Comparison of ENCODE assay signal across 8 cellular contexts in genomic region chr1:32413507-32414185, GRCh38. TPM values are rescaled to one million over a fixed set of nuclear protein-coding genes. Genes with fewer than 3 reads are reported as not detected.
DNase-seq lines count a peak whose midpoint lies in the region; ATAC-seq and TF ChIP-seq lines count a peak whose summit lies in the region.

No MANE protein-coding gene starts in this region.

- no peaks in the 10 kb centered on the region for H4K20me1 ChIP-seq in OCI-LY1 (ENCODE audit: insufficient read depth, low read length)

- H3K27ac Mint-ChIP-seq in CD4-positive, CD25-positive, alpha-beta regulatory T cell, result no peak overlapping the region
- no peak overlapping the region for H3K27ac Mint-ChIP-seq in nephron

- no peaks in the 10 kb centered on the region for H3K36me3 Mint-ChIP-seq in CD4-positive, CD25-positive, alpha-beta regulatory T cell
- peaks cover 4% of the 10 kb centered on the region for H3K36me3 Mint-ChIP-seq in nephron (ENCODE audit: low read depth)

- H3K4me2 ChIP-seq in OCI-LY1 (ENCODE audit: low read length), result no peak overlapping the region

- peak; percentile 58 to 75 for ATAC-seq in CD4-positive, CD25-positive, alpha-beta regulatory T cell (ENCODE audit: low read depth in 2 of 2)

- no peaks in the 10 kb centered on the region for H3K36me3 ChIP-seq in CD4-positive, CD25-positive, alpha-beta regulatory T cell (ENCODE audit: control insufficient read depth, insufficient read depth, low read length)
- H3K36me3 ChIP-seq in OCI-LY1 (ENCODE audit: insufficient read depth, low read length), result no peaks in the 10 kb centered on the region

- no peak overlapping the region for H3K4me3 ChIP-seq in CD4-positive, CD25-positive, alpha-beta regulatory T cell (ENCODE audit: low read depth, low read length)
- H3K4me3 ChIP-seq in OCI-LY1 (ENCODE audit: low read depth, low read length, poor library complexity, severe bottlenecking), result no peak overlapping the region

- H3K9me3 Mint-ChIP-seq in CD4-positive, CD25-positive, alpha-beta regulatory T cell, result peaks cover 0 to 2% (median 0%) of the 10 kb centered on the region in 7 donors
- peaks cover 32% of the 10 kb centered on the region for H3K9me3 Mint-ChIP-seq in nephron

- H3K27me3 ChIP-seq in CD4-positive, CD25-positive, alpha-beta regulatory T cell (ENCODE audit: control insufficient read depth, insufficient read depth, low read length), result peaks cover 7% of the 10 kb centered on the region
- H3K27me3 ChIP-seq in OCI-LY1 (ENCODE audit: insufficient read depth, low read length), result peaks cover 5% of the 10 kb centered on the region; the same call in 1 of the 2 replicates

- no peaks in the 10 kb centered on the region for H3K4me1 ChIP-seq in CD4-positive, CD25-positive, alpha-beta regulatory T cell (ENCODE audit: control insufficient read depth, insufficient read depth, low read length, poor library complexity, severe bottlenecking)
- H3K4me1 ChIP-seq in OCI-LY1 (ENCODE audit: insufficient read depth, low read length, severe bottlenecking), result peaks cover 4% of the 10 kb centered on the region

- no peaks in the 10 kb centered on the region for H3K9me3 ChIP-seq in CD4-positive, CD25-positive, alpha-beta regulatory T cell (ENCODE audit: control insufficient read depth in 2 of 2, low read length in 2 of 2)
- no peaks in the 10 kb centered on the region; the same call in 1 of the 2 replicates for H3K9me3 ChIP-seq in OCI-LY1 (ENCODE audit: low read length)

- H2AFZ ChIP-seq in OCI-LY1 (ENCODE audit: low read length), result no peak overlapping the region

- H3F3A ChIP-seq in OCI-LY1 (ENCODE audit: insufficient read depth, low read length), result no peaks in the 10 kb centered on the region

- H3K27ac ChIP-seq in CD4-positive, CD25-positive, alpha-beta regulatory T cell (ENCODE audit: insufficient read depth, low read length, poor library complexity, severe bottlenecking), result no peak overlapping the region
- no peak overlapping the region for H3K27ac ChIP-seq in OCI-LY1 (ENCODE audit: low read depth, low read length, poor library complexity, severe bottlenecking)

- TF ChIP-seq POLR2A in erythroblast (IDR thresholded peaks at IDR 0.05; ENCODE audit: low read length), result no peak

- DNase-seq in CD4-positive, CD25-positive, alpha-beta regulatory T cell, result peak; percentile 64 to 81 (median 73)
- DNase-seq in HK-2 (ENCODE audit: unreplicated experiment) (peak; percentile 51), erythroblast (lab: John Stamatoyannopoulos, UW) (peak; percentile 82 to 91), superior temporal gyrus (ENCODE audit: extremely low spot score) (peak; percentile 79), LoVo (ENCODE audit: low spot score) (no peak)
- peak; percentile 46 for DNase-seq in activated CD8-positive, alpha-beta memory T cell treated with anti-CD3 and anti-CD28 coated beads, Interleukin-2, amount 50 U/mL, for 24 hours (ENCODE audit: extremely low read depth)

- no peaks in the 10 kb centered on the region for H3K4me1 Mint-ChIP-seq in CD4-positive, CD25-positive, alpha-beta regulatory T cell
- no peaks in the 10 kb centered on the region for H3K4me1 Mint-ChIP-seq in nephron

- H3K9ac ChIP-seq in OCI-LY1 (ENCODE audit: low read length), result no peak overlapping the region

- H3K27me3 Mint-ChIP-seq in CD4-positive, CD25-positive, alpha-beta regulatory T cell, result peaks cover 45% of the 10 kb centered on the region
- H3K27me3 Mint-ChIP-seq in nephron (ENCODE audit: low read depth), result no peaks in the 10 kb centered on the region

- no peak overlapping the region for H3K4me3 Mint-ChIP-seq in CD4-positive, CD25-positive, alpha-beta regulatory T cell
- H3K4me3 Mint-ChIP-seq in nephron, result no peak overlapping the region

- H3K9me2 ChIP-seq in OCI-LY1 (ENCODE audit: low read depth, low read length), result no peaks in the 10 kb centered on the region

- TF ChIP-seq CTCF in OCI-LY1 (IDR thresholded peaks at IDR 0.05; ENCODE audit: low read length) (peak; percentile 80), nephron (IDR thresholded peaks at IDR 0.05; ENCODE audit: unreplicated experiment in 3 of 3) (peak in 2 of 3 experiments; percentile 10 to 29)

- no peaks in the 10 kb centered on the region for H3K79me2 ChIP-seq in OCI-LY1 (ENCODE audit: insufficient read depth, low read length)

RNA-seq across cellular contexts. Expression of gene BSDC1, which starts 19.4 kb away (rescaled TPM):
- total RNA-seq in CD4-positive, CD25-positive, alpha-beta regulatory T cell, result 198 TPM
- 10 to 100 TPM; 27.3 to 45.4 (median 40.1) TPM for polyA plus RNA-seq in CD4-positive, CD25-positive, alpha-beta regulatory T cell

RNA-seq across cellular contexts. Expression of gene ZBTB8B, which starts 51.2 kb away (rescaled TPM):
- not detected for total RNA-seq in CD4-positive, CD25-positive, alpha-beta regulatory T cell
- not detected for polyA plus RNA-seq in CD4-positive, CD25-positive, alpha-beta regulatory T cell

RNA-seq across cellular contexts. Expression of gene TSSK3, which starts 51.3 kb away (rescaled TPM):
- 0.76 TPM for total RNA-seq in CD4-positive, CD25-positive, alpha-beta regulatory T cell
- 1 to 10 TPM in 2 of 4 donors, not detected in 2; 1.1 to 1.9 TPM for polyA plus RNA-seq in CD4-positive, CD25-positive, alpha-beta regulatory T cell

RNA-seq across cellular contexts. Expression of gene FAM229A, which starts 51.4 kb away (rescaled TPM):
- 43.2 TPM for total RNA-seq in CD4-positive, CD25-positive, alpha-beta regulatory T cell
- polyA plus RNA-seq in CD4-positive, CD25-positive, alpha-beta regulatory T cell, result under 1 TPM in 2 of 4 donors, not detected in 2; 0.14 to 0.31 TPM
